Comparison of ENCODE assay signal across 20 cellular contexts in the genomic region with DNA sequence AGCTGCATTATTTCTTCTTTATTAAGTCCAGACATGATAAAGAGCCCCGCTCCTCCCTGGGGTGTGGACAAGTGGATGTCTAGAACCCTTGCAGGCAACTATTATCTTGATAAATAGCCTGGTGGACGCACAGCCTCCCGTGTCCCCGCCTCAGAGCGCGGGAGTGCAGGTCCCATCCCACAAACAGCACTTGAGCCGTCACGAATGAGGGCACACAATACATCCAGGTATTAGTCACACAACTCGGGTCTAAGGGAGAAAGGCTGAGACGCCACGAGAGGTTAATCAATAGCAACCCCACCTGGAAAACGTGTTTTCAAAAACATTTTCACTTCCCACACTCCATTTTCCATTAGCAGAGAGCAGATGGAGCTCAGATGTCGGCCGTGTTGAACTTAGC.
A peak's percentile ranks its signal among the peaks of the same experiment; 100 is the strongest.
DNase-seq lines count a peak whose midpoint lies in the region; ATAC-seq and TF ChIP-seq lines count a peak whose summit lies in the region.
"Had no signal": no experiment of that assay in that cellular context is flagged by ENCODE, and none has a peak within 500 bp of the region (broad histone marks: within the 10 kb centered on the region; RNA-seq: fewer than 3 reads in every experiment).

No MANE protein-coding gene starts in this region.

- H3K4me3 Mint-ChIP-seq in endodermal cell, result no peak overlapping the region
- H3K4me3 Mint-ChIP-seq: central memory CD8-positive, alpha-beta T cell; effector memory CD8-positive, alpha-beta T cell; stimulated activated naive B cell treated with anti-CD40 and anti-IgM and Interleukin-4, amounts not matched to agents 10 μg/mL and 1 μg/mL and 100 μg/mL, for 72 hours had no signal

- peaks cover 5% of the 10 kb centered on the region for H3K27me3 Mint-ChIP-seq in endodermal cell (ENCODE audit: insufficient read depth)

- ATAC-seq in heart left ventricle, result no peak
- no peak for ATAC-seq in HG02852 (IDR thresholded peaks at IDR 0.05; ENCODE audit: unreplicated experiment)
- ATAC-seq: effector memory CD8-positive, alpha-beta T cell; stimulated activated naive B cell treated with anti-CD40 and anti-IgM and Interleukin-4, amounts not matched to agents 10 μg/mL and 1 μg/mL and 100 μg/mL, for 72 hours; upper lobe of right lung had no signal

- TF ChIP-seq POLR2A in heart left ventricle (IDR thresholded peaks at IDR 0.05) (no peak), testis (IDR thresholded peaks at IDR 0.05) (no peak)

- H3K9me3 ChIP-seq in right atrium auricular region (peaks cover 0 to 3% of the 10 kb centered on the region in 2 donors), heart left ventricle (no peaks in the 10 kb centered on the region), endodermal cell (ENCODE audit: control insufficient read depth, low read length) (no peaks in the 10 kb centered on the region), HAP-1 (no peaks in the 10 kb centered on the region), testis (no peaks in the 10 kb centered on the region)
- H3K9me3 ChIP-seq: SJCRH30, upper lobe of right lung had no signal

- in situ Hi-C loops in HAP-1 (cut with MboI; ENCODE audit: low sequenced_read_pairs), result no loop called here

- no peaks in the 10 kb centered on the region for H3K36me3 Mint-ChIP-seq in endodermal cell (ENCODE audit: low read depth)
- H3K36me3 Mint-ChIP-seq: stimulated activated naive B cell treated with anti-CD40 and anti-IgM and Interleukin-4, amounts not matched to agents 10 μg/mL and 1 μg/mL and 100 μg/mL, for 72 hours had no signal

- no peaks in the 10 kb centered on the region for H3K9me3 Mint-ChIP-seq in endodermal cell
- H3K9me3 Mint-ChIP-seq: central memory CD8-positive, alpha-beta T cell had no signal

- no peak for TF ChIP-seq CTCF in right atrium auricular region (IDR thresholded peaks at IDR 0.05)
- no peak for TF ChIP-seq CTCF in heart left ventricle (IDR thresholded peaks at IDR 0.05)
- no peak for TF ChIP-seq CTCF in endodermal cell (conservative IDR thresholded peaks at IDR 0.05)
- TF ChIP-seq CTCF in testis (IDR thresholded peaks at IDR 0.05), result no peak

- intact Hi-C loops in heart left ventricle (cut with DNase I) (no loop called here), posterior cingulate gyrus (cut with DNase I) (no loop called here), testis (cut with DNase I; ENCODE audit: low total_unique reads) (no loop called here)

- H3K4me3 ChIP-seq in right atrium auricular region (no peak overlapping the region), heart left ventricle (no peak overlapping the region), endodermal cell (ENCODE audit: low read length) (no peak overlapping the region), HAP-1 (no peak overlapping the region), testis (no peak overlapping the region)
- H3K4me3 ChIP-seq: BLaER1 treated with 17β-estradiol and CSF1 and Interleukin-3, amounts not matched to agents 10 nM and 100 nM; SJCRH30; upper lobe of right lung had no signal

- DNase-seq in right atrium auricular region (ENCODE audit: low spot score) (peak; percentile 47), heart left ventricle (no peak), NCI-H2196 (lab: John Stamatoyannopoulos, UW; ENCODE audit: unreplicated experiment) (peak; percentile 31), endodermal cell (peak; percentile 47), HAP-1 (ENCODE audit: low spot score in 2 of 2) (no peak), posterior cingulate gyrus (no peak), testis (no peak)
- DNase-seq: activated gamma-delta T cell; amniotic stem cell; DMS53; effector memory CD8-positive, alpha-beta T cell; hypothalamus; NCI-H446 treated with DMSO at 0.1 percent for 48 hours; SJCRH30; stimulated activated CD4-positive, alpha-beta T cell treated with anti-CD3 and anti-CD28 coated beads, Interleukin-15, amount 100 ng/mL, for 24 hours; stimulated activated naive B cell treated with anti-CD40 and anti-IgM and Interleukin-4, amounts not matched to agents 10 μg/mL and 1 μg/mL and 100 μg/mL, for 72 hours; upper lobe of right lung had no signal

- no peaks in the 10 kb centered on the region for H3K36me3 ChIP-seq in right atrium auricular region
- no peaks in the 10 kb centered on the region for H3K36me3 ChIP-seq in heart left ventricle
- no peaks in the 10 kb centered on the region for H3K36me3 ChIP-seq in endodermal cell (ENCODE audit: control insufficient read depth, insufficient read depth, low read length)
- no peaks in the 10 kb centered on the region for H3K36me3 ChIP-seq in HAP-1 (replicated peaks)
- no peaks in the 10 kb centered on the region for H3K36me3 ChIP-seq in testis (ENCODE audit: low read depth, missing control alignments)
- H3K36me3 ChIP-seq: BLaER1 treated with 17β-estradiol and CSF1 and Interleukin-3, amounts not matched to agents 10 nM and 100 nM; SJCRH30; upper lobe of right lung had no signal

- H3K27me3 ChIP-seq in right atrium auricular region, result no peaks in the 10 kb centered on the region
- peaks cover 0 to 31% (median 5%) of the 10 kb centered on the region in 9 donors for H3K27me3 ChIP-seq in heart left ventricle
- no peaks in the 10 kb centered on the region for H3K27me3 ChIP-seq in endodermal cell (ENCODE audit: control insufficient read depth, insufficient read depth, low read length, poor library complexity, severe bottlenecking)
- no peaks in the 10 kb centered on the region for H3K27me3 ChIP-seq in HAP-1 (ENCODE audit: low read depth)
- H3K27me3 ChIP-seq in testis, result no peaks in the 10 kb centered on the region
- H3K27me3 ChIP-seq: BLaER1 treated with 17β-estradiol and CSF1 and Interleukin-3, amounts not matched to agents 10 nM and 100 nM had no signal

- no peak overlapping the region for H3K27ac Mint-ChIP-seq in endodermal cell
- H3K27ac Mint-ChIP-seq: effector memory CD8-positive, alpha-beta T cell; stimulated activated naive B cell treated with anti-CD40 and anti-IgM and Interleukin-4, amounts not matched to agents 10 μg/mL and 1 μg/mL and 100 μg/mL, for 72 hours had no signal

- H3K4me1 Mint-ChIP-seq in endodermal cell, result peaks cover 14% of the 10 kb centered on the region
- H3K4me1 Mint-ChIP-seq: central memory CD8-positive, alpha-beta T cell; stimulated activated naive B cell treated with anti-CD40 and anti-IgM and Interleukin-4, amounts not matched to agents 10 μg/mL and 1 μg/mL and 100 μg/mL, for 72 hours had no signal

- no peaks in the 10 kb centered on the region for H3K4me1 ChIP-seq in right atrium auricular region
- H3K4me1 ChIP-seq in heart left ventricle, result no peaks in the 10 kb centered on the region
- H3K4me1 ChIP-seq in endodermal cell (ENCODE audit: control insufficient read depth, insufficient read depth, low read length), result no peaks in the 10 kb centered on the region
- H3K4me1 ChIP-seq in HAP-1, result no peaks in the 10 kb centered on the region
- no peaks in the 10 kb centered on the region for H3K4me1 ChIP-seq in testis
- H3K4me1 ChIP-seq: SJCRH30, upper lobe of right lung had no signal

- H3K9ac ChIP-seq in endodermal cell (ENCODE audit: extremely low read depth, low read length, poor library complexity, severe bottlenecking), result no peak overlapping the region
- H3K9ac ChIP-seq: BLaER1 treated with 17β-estradiol and CSF1 and Interleukin-3, amounts not matched to agents 10 nM and 100 nM had no signal

- H3K27ac ChIP-seq in right atrium auricular region, result no peak overlapping the region
- no peak overlapping the region for H3K27ac ChIP-seq in heart left ventricle
- peak overlapping the region; percentile 63 for H3K27ac ChIP-seq in endodermal cell (ENCODE audit: low read depth, low read length)
- H3K27ac ChIP-seq in testis, result no peak overlapping the region
- H3K27ac ChIP-seq: BLaER1 treated with 17β-estradiol and CSF1 and Interleukin-3, amounts not matched to agents 10 nM and 100 nM; SJCRH30; upper lobe of right lung had no signal

- 54 to 63% (median 61%) methylated on average over 14 of the region's 14 CpGs for WGBS in heart left ventricle, 4 donors
- WGBS in endodermal cell (ENCODE audit: insufficient coverage in 1 of 2, insufficient read length in 1 of 2), 2 experiments, result 80 to 87% methylated on average over 9 to 14 of the region's 14 CpGs
- WGBS in testis, 2 donors, result 35 to 58% methylated on average over 14 of the region's 14 CpGs

Comparison
In these comparisons a context has a peak if more than half of its experiments do, and no peak if none do; other contexts are left out.
1. DNase-seq: peak in right atrium auricular region (single experiment), NCI-H2196 (single experiment) and endodermal cell (single experiment); none in heart left ventricle (0 of 5), HAP-1 (0 of 2), posterior cingulate gyrus (0 of 10) and testis (single experiment).